Comparison of ENCODE assay signal across 17 cellular contexts in genomic region chr6:136668571-136668970, GRCh38.
DNase-seq lines count a peak whose midpoint lies in the region; ATAC-seq, FAIRE-seq and TF ChIP-seq lines count a peak whose summit lies in the region.
"Had no signal": no experiment of that assay in that cellular context is flagged by ENCODE, and none has a peak within 500 bp of the region (broad histone marks: within the 10 kb centered on the region; RNA-seq: fewer than 3 reads in every experiment).

No MANE protein-coding gene starts in this region.

- H3K9me3 Mint-ChIP-seq in nephron = peaks cover 12% of the 10 kb centered on the region

- FAIRE-seq in kidney (lab: Jason Lieb, UNC) = no peak
- FAIRE-seq: D721Med, GM18507, H1 had no signal

- peak overlapping the region in 2 of 3 experiments; percentile 16 to 40 for H3K27ac Mint-ChIP-seq in nephron

- H3K4me3 ChIP-seq in HCT116 (replicated peaks in 1 of 2; ENCODE audit: low read depth in 1 of 2, low read length in 2 of 2) = no peak overlapping the region
- no peak overlapping the region for H3K4me3 ChIP-seq in PC-9
- H3K4me3 ChIP-seq in body of pancreas = no peak overlapping the region
- no peak overlapping the region for H3K4me3 ChIP-seq in kidney (ENCODE audit: low read length in 2 of 2)
- H3K4me3 ChIP-seq: MG63 had no signal

- RAD21 ChIA-PET in HCT116 (lab: Charles Lee; ENCODE audit: low non-redundant PET in 1 of 2, low total read pairs in 2 of 2, uncharacterized antibody in 2 of 2, unreplicated experiment in 2 of 2) = no interaction called here

- H3F3A ChIP-seq in PC-9 (ENCODE audit: insufficient read depth, low read depth) = peaks cover 22% of the 10 kb centered on the region

- H3K36me3 ChIP-seq in HCT116 (ENCODE audit: control insufficient read depth in 1 of 2, insufficient read depth in 2 of 2, low read length in 2 of 2) (no peaks in the 10 kb centered on the region), PC-9 (ENCODE audit: low read depth) (peaks cover 6% of the 10 kb centered on the region; the same call in 1 of the 2 replicates), body of pancreas (replicated peaks in 1 of 2; ENCODE audit: insufficient read depth in 1 of 2, low read depth in 2 of 2) (no peaks in the 10 kb centered on the region), kidney (ENCODE audit: control insufficient read depth in 1 of 2, insufficient read depth in 2 of 2, low read length in 2 of 2) (no peaks in the 10 kb centered on the region)
- H3K36me3 ChIP-seq: MG63 had no signal

- peaks cover 3% of the 10 kb centered on the region for H3K27me3 Mint-ChIP-seq in nephron (ENCODE audit: low read depth)

- intact Hi-C loops in HCT116 (cut with micrococcal nuclease) (no loop called here), PC-9 (cut with micrococcal nuclease; ENCODE audit: unreplicated experiment) (no loop called here), body of pancreas (cut with DNase I) (no loop called here), kidney (cut with DNase I) (no loop called here)

- H3K27me3 ChIP-seq in HCT116 (ENCODE audit: insufficient read depth, low read length) = no peaks in the 10 kb centered on the region
- H3K27me3 ChIP-seq in PC-9 (ENCODE audit: insufficient read depth, low read depth) = no peaks in the 10 kb centered on the region
- H3K27me3 ChIP-seq in body of pancreas = no peaks in the 10 kb centered on the region
- H3K27me3 ChIP-seq: MG63 had no signal

- peaks cover 14% of the 10 kb centered on the region for H3K4me1 Mint-ChIP-seq in nephron

- ATAC-seq in HCT116 (no peak), body of pancreas (no peak), GM21447 (IDR thresholded peaks at IDR 0.05; ENCODE audit: unreplicated experiment) (no peak), HG02798 (IDR thresholded peaks at IDR 0.05; ENCODE audit: poor library complexity, unreplicated experiment) (no peak)

- H3K79me2 ChIP-seq in HCT116 (ENCODE audit: insufficient read depth, low read length) (no peaks in the 10 kb centered on the region), PC-9 (ENCODE audit: low read depth) (no peaks in the 10 kb centered on the region)

- no peak for TF ChIP-seq POLR2A in HCT116 (IDR thresholded peaks at IDR 0.05; ENCODE audit: borderline replicate concordance, extremely low read depth, insufficient read depth, insufficient read length)
- no peak for TF ChIP-seq POLR2A in body of pancreas (IDR thresholded peaks at IDR 0.05)

- POLR2A ChIA-PET in HCT116 (lab: Charles Lee) = no interaction called here
- POLR2A ChIA-PET in PC-9 (lab: Charles Lee; ENCODE audit: unreplicated experiment) = no interaction called here

- H3K36me3 Mint-ChIP-seq in nephron (ENCODE audit: low read depth) = peaks cover 7% of the 10 kb centered on the region

- no peaks in the 10 kb centered on the region for H3K9me2 ChIP-seq in HCT116 (ENCODE audit: insufficient read depth)
- no peaks in the 10 kb centered on the region for H3K9me2 ChIP-seq in PC-9 (ENCODE audit: insufficient read depth)
- H3K9me2 ChIP-seq: SK-N-SH had no signal

- H3K4me1 ChIP-seq in HCT116 (ENCODE audit: control insufficient read depth in 1 of 2, insufficient read depth in 2 of 2, low read length in 2 of 2) = peaks cover 5 to 6% of the 10 kb centered on the region in 2 experiments; a peak in 3 of 4 replicates
- peaks cover 32% of the 10 kb centered on the region for H3K4me1 ChIP-seq in PC-9 (replicated peaks; ENCODE audit: insufficient read depth)
- peaks cover 31% of the 10 kb centered on the region for H3K4me1 ChIP-seq in body of pancreas
- H3K4me1 ChIP-seq in kidney (ENCODE audit: control insufficient read depth in 1 of 2, insufficient read depth in 1 of 2, low read depth in 1 of 2, low read length in 2 of 2) = peaks cover 0 to 5% of the 10 kb centered on the region in 2 donors

- H4K20me1 ChIP-seq in HCT116 (ENCODE audit: insufficient read depth) = no peaks in the 10 kb centered on the region
- H4K20me1 ChIP-seq in PC-9 (ENCODE audit: insufficient read depth) = no peaks in the 10 kb centered on the region

- 67 to 72% methylated on average over 3 of the region's 3 CpGs for WGBS in body of pancreas, 2 donors

- CTCF ChIA-PET in HCT116 (lab: Charles Lee) (interaction anchor here (1.8 kb wide), 1 partner anchor 24 kb away, joined by 5 read pairs; no protein-coding TSS in a partner anchor), PC-9 (lab: Charles Lee) (interaction anchor here (1.8 kb wide), 2 partner anchors 25 to 124 kb away, joined by 4 to 11 read pairs; partner anchors contain the start of gene MAP3K5)

- H3K27ac ChIP-seq in HCT116 (ENCODE audit: low read depth, low read length) (no peak overlapping the region), PC-9 (no peak overlapping the region), body of pancreas (peak overlapping the region in 3 of 4 donors; percentile 15 to 62 (median 19)), kidney (ENCODE audit: low read depth in 2 of 2, low read length in 2 of 2) (no peak overlapping the region)

- no peak for TF ChIP-seq RAD21 in HCT116 (IDR thresholded peaks at IDR 0.05; ENCODE audit: low read depth)

- no peak overlapping the region for H3K9ac ChIP-seq in HCT116 (ENCODE audit: low read length)
- no peak overlapping the region for H3K9ac ChIP-seq in kidney (ENCODE audit: low read length in 2 of 2)
- H3K9ac ChIP-seq: SK-N-SH had no signal

- BruUV-seq in HCT116 (replicated peaks; lab: Mats Ljungman, UMichigan) = TSS peak; percentile 27
- no TSS peak for BruUV-seq in PC-9 (replicated peaks; lab: Mats Ljungman, UMichigan)

- no peaks in the 10 kb centered on the region for H3K9me3 ChIP-seq in HCT116 (ENCODE audit: control insufficient read depth in 1 of 2, insufficient read depth in 1 of 2, low read depth in 1 of 2, low read length in 2 of 2)
- 0 out of 2 replicates have a peak, but pooled peaks cover 5% of the 10 kb centered on the region for H3K9me3 ChIP-seq in PC-9 (ENCODE audit: insufficient read depth, low read depth)
- H3K9me3 ChIP-seq in body of pancreas = no peaks in the 10 kb centered on the region
- H3K9me3 ChIP-seq in kidney (ENCODE audit: control insufficient read depth in 1 of 2, low read length in 2 of 2) = no peaks in the 10 kb centered on the region
- H3K9me3 ChIP-seq: MG63, SK-N-SH had no signal

- H2AFZ ChIP-seq in HCT116 (ENCODE audit: low read depth, low read length, poor library complexity, severe bottlenecking) (no peak overlapping the region), PC-9 (no peak overlapping the region)

- TF ChIP-seq CTCF in HCT116 (IDR thresholded peaks at IDR 0.05 in 2 of 3, conservative IDR thresholded peaks at IDR 0.05 in 1 of 3; ENCODE audit: borderline replicate concordance in 1 of 3, insufficient read depth in 1 of 3, low read depth in 2 of 3, low read length in 2 of 3) (no peak), PC-9 (conservative IDR thresholded peaks at IDR 0.05) (no peak), body of pancreas (IDR thresholded peaks at IDR 0.05) (no peak), nephron (IDR thresholded peaks at IDR 0.05; ENCODE audit: unreplicated experiment in 3 of 3) (no peak), kidney (IDR thresholded peaks at IDR 0.05; ENCODE audit: borderline replicate concordance, extremely low read depth, insufficient read depth) (no peak)

- no peak overlapping the region for H3K4me3 Mint-ChIP-seq in nephron

- no peak for DNase-seq in HCT116 (ENCODE audit: low read depth, low spot score)
- DNase-seq in PC-9 = no peak
- DNase-seq in body of pancreas = no peak
- no peak for DNase-seq in kidney
- no peak for DNase-seq in activated CD4-positive, alpha-beta T cell treated with anti-CD3 and anti-CD28 coated beads for 48 hours
- DNase-seq: 8988T, KBM-7, NCI-H2029, SIG-M5, SK-N-SH had no signal

- no peak overlapping the region for H3K4me2 ChIP-seq in HCT116 (ENCODE audit: low read length)
- peak overlapping the region; percentile 52 for H3K4me2 ChIP-seq in PC-9
- H3K4me2 ChIP-seq: SK-N-SH had no signal

TF ChIP-seq in HCT116, 20 proteins besides CTCF, POLR2A, EP300 and RAD21:
- no peak for TF ChIP-seq CBX3 (IDR thresholded peaks at IDR 0.05; ENCODE audit: low read depth)
TF ChIP-seq in HCT116: peak in this region for 0.

Comparison
In these comparisons a context has a peak if more than half of its experiments do, and no peak if none do; other contexts are left out.
1. H3K27ac ChIP-seq: peak in body of pancreas (3 of 4); none in HCT116 (single experiment), PC-9 (single experiment) and kidney (0 of 2).